Comparison of ENCODE assay signal across 30 cellular contexts in genomic region chr1:218409946-218410510, GRCh38.
DNase-seq lines count a peak whose midpoint lies in the region; ATAC-seq and TF ChIP-seq lines count a peak whose summit lies in the region.
"Had no signal": no experiment of that assay in that cellular context is flagged by ENCODE, and none has a peak within 500 bp of the region (broad histone marks: within the 10 kb centered on the region; RNA-seq: fewer than 3 reads in every experiment).

No MANE protein-coding gene starts in this region.

- H3K27me3 Mint-ChIP-seq in activated CD8-positive, alpha-beta memory T cell treated with anti-CD3 and anti-CD28 coated beads, Interleukin-2, amount 10 ng/mL, durations not matched to agents 7 days and 5 days = peaks cover 12% of the 10 kb centered on the region
- H3K27me3 Mint-ChIP-seq: activated CD4-positive, alpha-beta T cell treated with anti-CD3 and anti-CD28 coated beads, Interleukin-2, amount 10 ng/mL, durations not matched to agents 24 days and 14 days; activated naive CD4-positive, alpha-beta T cell treated with anti-CD3 and anti-CD28 coated beads, Interleukin-2, amount 50 U/mL, for 24 hours; memory B cell; naive B cell had no signal

- H2BK5ac ChIP-seq in mesenchymal stem cell (ENCODE audit: low read depth, low read length, poor library complexity, severe bottlenecking) = no peak overlapping the region

- DNase-seq in HT1080 (ENCODE audit: low read depth) (peak; percentile 64), astrocyte of the spinal cord (ENCODE audit: low read depth, low spot score) (peak; percentile 46), mesenchymal stem cell (no peak), posterior cingulate gyrus (no peak)
- DNase-seq in activated CD8-positive, alpha-beta memory T cell treated with anti-CD3 and anti-CD28 coated beads, Interleukin-2, amount 10 ng/mL, durations not matched to agents 7 days and 5 days = no peak
- DNase-seq: ACHN; activated CD4-positive, alpha-beta T cell treated with anti-CD3 and anti-CD28 coated beads, Interleukin-2, amount 10 ng/mL, durations not matched to agents 24 days and 14 days; aorta; Calu3; effector memory CD8-positive, alpha-beta T cell; H9; Kasumi-1; left cardiac atrium; naive B cell; NCI-H1105; NCI-H2081; NCI-H446 treated with DMSO at 0.1 percent for 48 hours; nucleus accumbens; SJCRH30; stimulated activated CD4-positive, alpha-beta T cell treated with anti-CD3 and anti-CD28 coated beads, Interleukin-15, amount 100 ng/mL, for 24 hours; stimulated activated CD8-positive, alpha-beta memory T cell treated with anti-CD3 and anti-CD28 coated beads, Interleukin-4, amount 100 ng/mL, for 48 hours; T-helper 17 cell had no signal

- no peak overlapping the region for H3K27ac ChIP-seq in BLaER1 treated with 17β-estradiol and CSF1 and Interleukin-3, amounts not matched to agents 10 nM and 100 nM
- peak overlapping the region; percentile 28 for H3K27ac ChIP-seq in mesenchymal stem cell (ENCODE audit: low read length, poor library complexity, severe bottlenecking)
- H3K27ac ChIP-seq: C4-2B, SJCRH30 had no signal

- H4K8ac ChIP-seq in mesenchymal stem cell (ENCODE audit: low read length) = no peak overlapping the region

- H3K4me1 ChIP-seq in BLaER1 treated with 17β-estradiol and CSF1 and Interleukin-3, amounts not matched to agents 10 nM and 100 nM = peaks cover 0 to 14% (median 10%) of the 10 kb centered on the region in 10 experiments; a peak in 11 of 20 replicates
- peaks cover 6% of the 10 kb centered on the region for H3K4me1 ChIP-seq in mesenchymal stem cell (ENCODE audit: control insufficient read depth, insufficient read depth, low read depth, low read length)
- H3K4me1 ChIP-seq: SJCRH30 had no signal

- H4K20me1 ChIP-seq in BLaER1 treated with 17β-estradiol and CSF1 and Interleukin-3, amounts not matched to agents 10 nM and 100 nM = no peaks in the 10 kb centered on the region

- peaks cover 34% of the 10 kb centered on the region for H3K79me1 ChIP-seq in mesenchymal stem cell (replicated peaks; ENCODE audit: low read length, poor library complexity, severe bottlenecking)

- no peak overlapping the region for H2BK15ac ChIP-seq in mesenchymal stem cell (ENCODE audit: low read depth, poor library complexity, severe bottlenecking)

- no peak for ATAC-seq in activated CD8-positive, alpha-beta memory T cell treated with anti-CD3 and anti-CD28 coated beads, Interleukin-2, amount 10 ng/mL, durations not matched to agents 7 days and 5 days
- no peak for ATAC-seq in HG03442 (IDR thresholded peaks at IDR 0.05; ENCODE audit: unreplicated experiment)
- ATAC-seq in activated CD4-positive, CD25-positive, alpha-beta regulatory T cell treated with anti-CD3 and anti-CD28 coated beads, Interleukin-2, amount 50 U/mL, for 24 hours = no peak
- ATAC-seq: effector memory CD8-positive, alpha-beta T cell; left cardiac atrium; T-helper 17 cell had no signal

- H2AFZ ChIP-seq in mesenchymal stem cell (ENCODE audit: low read depth, low read length) = no peak overlapping the region

- no peak overlapping the region for H3K4me3 Mint-ChIP-seq in activated CD8-positive, alpha-beta memory T cell treated with anti-CD3 and anti-CD28 coated beads, Interleukin-2, amount 10 ng/mL, durations not matched to agents 7 days and 5 days
- H3K4me3 Mint-ChIP-seq: activated CD4-positive, alpha-beta T cell treated with anti-CD3 and anti-CD28 coated beads, Interleukin-2, amount 10 ng/mL, durations not matched to agents 24 days and 14 days; activated naive CD4-positive, alpha-beta T cell treated with anti-CD3 and anti-CD28 coated beads, Interleukin-2, amount 50 U/mL, for 24 hours; activated T-helper 1 cell treated with anti-CD3 and anti-CD28 coated beads, Interleukin-12 subunit alpha, Interleukin-12 subunit beta, Interleukin-2, Interleukin-4 antibody, amounts not matched to agents 30 ng/mL and 10 ng/mL and 1 ng/mL, durations not matched to agents 14 hours and 24 hours and 36 hours; effector memory CD8-positive, alpha-beta T cell; H9; memory B cell; naive B cell; T-helper 17 cell; type B pancreatic cell had no signal

- intact Hi-C loops in posterior cingulate gyrus (cut with DNase I) = no loop called here

- no peaks in the 10 kb centered on the region for H3K27me3 ChIP-seq in BLaER1 treated with 17β-estradiol and CSF1 and Interleukin-3, amounts not matched to agents 10 nM and 100 nM
- H3K27me3 ChIP-seq in mesenchymal stem cell (ENCODE audit: control insufficient read depth in 1 of 2, insufficient read depth in 1 of 2, low read length in 2 of 2) = no peaks in the 10 kb centered on the region
- H3K27me3 ChIP-seq: SJCRH30 had no signal

- CTCF ChIA-PET in activated CD8-positive, alpha-beta memory T cell treated with anti-CD3 and anti-CD28 coated beads, Interleukin-2, amount 10 ng/mL, durations not matched to agents 7 days and 5 days (lab: Charles Lee) = no interaction called here

- no peak for TF ChIP-seq CTCF in astrocyte of the spinal cord (IDR thresholded peaks at IDR 0.05; ENCODE audit: low read depth, low read length)

- H3K36me3 ChIP-seq in BLaER1 treated with 17β-estradiol and CSF1 and Interleukin-3, amounts not matched to agents 10 nM and 100 nM = no peaks in the 10 kb centered on the region
- H3K36me3 ChIP-seq in mesenchymal stem cell (ENCODE audit: control insufficient read depth in 1 of 2, insufficient read depth in 2 of 2, low read depth in 1 of 2, low read length in 2 of 2) = peaks cover 12 to 39% of the 10 kb centered on the region in 2 experiments

- H4K91ac ChIP-seq in mesenchymal stem cell (ENCODE audit: low read length) = no peak overlapping the region

- H3K9me3 ChIP-seq in BLaER1 treated with 17β-estradiol and CSF1 and Interleukin-3, amounts not matched to agents 10 nM and 100 nM (replicated peaks in 1 of 11) = no peaks in the 10 kb centered on the region
- no peaks in the 10 kb centered on the region for H3K9me3 ChIP-seq in mesenchymal stem cell (ENCODE audit: control insufficient read depth, low read length)

- H3K23ac ChIP-seq in mesenchymal stem cell (ENCODE audit: low read length in 2 of 2) = no peak overlapping the region

- in situ Hi-C loops in astrocyte of the spinal cord (cut with HindIII; ENCODE audit: low sequenced_read_pairs) = no loop called here

- no peak overlapping the region for H3K27ac Mint-ChIP-seq in activated CD8-positive, alpha-beta memory T cell treated with anti-CD3 and anti-CD28 coated beads, Interleukin-2, amount 10 ng/mL, durations not matched to agents 7 days and 5 days
- H3K27ac Mint-ChIP-seq: activated CD4-positive, alpha-beta T cell treated with anti-CD3 and anti-CD28 coated beads, Interleukin-2, amount 10 ng/mL, durations not matched to agents 24 days and 14 days; activated naive CD4-positive, alpha-beta T cell treated with anti-CD3 and anti-CD28 coated beads, Interleukin-2, amount 50 U/mL, for 24 hours; activated T-helper 1 cell treated with anti-CD3 and anti-CD28 coated beads, Interleukin-12 subunit alpha, Interleukin-12 subunit beta, Interleukin-2, Interleukin-4 antibody, amounts not matched to agents 30 ng/mL and 10 ng/mL and 1 ng/mL, durations not matched to agents 14 hours and 24 hours and 36 hours; effector memory CD8-positive, alpha-beta T cell; H9; memory B cell; naive B cell; T-helper 17 cell; type B pancreatic cell had no signal

- H3K4me2 ChIP-seq in BLaER1 treated with 17β-estradiol and CSF1 and Interleukin-3, amounts not matched to agents 10 nM and 100 nM = peak overlapping the region in 6 of 11 experiments; percentile 9 to 36 (median 30); a peak in 8 of 22 replicates
- H3K4me2 ChIP-seq in mesenchymal stem cell (ENCODE audit: low read length, poor library complexity, severe bottlenecking) = no peak overlapping the region

- H2AK5ac ChIP-seq in mesenchymal stem cell (ENCODE audit: low read length, severe bottlenecking) = no peak overlapping the region

- no peaks in the 10 kb centered on the region for H3K4me1 Mint-ChIP-seq in activated CD8-positive, alpha-beta memory T cell treated with anti-CD3 and anti-CD28 coated beads, Interleukin-2, amount 10 ng/mL, durations not matched to agents 7 days and 5 days
- H3K4me1 Mint-ChIP-seq: activated CD4-positive, alpha-beta T cell treated with anti-CD3 and anti-CD28 coated beads, Interleukin-2, amount 10 ng/mL, durations not matched to agents 24 days and 14 days; activated naive CD4-positive, alpha-beta T cell treated with anti-CD3 and anti-CD28 coated beads, Interleukin-2, amount 50 U/mL, for 24 hours; memory B cell; T-helper 17 cell had no signal

- H2BK12ac ChIP-seq in mesenchymal stem cell (ENCODE audit: low read length in 2 of 2) = no peak overlapping the region

- H2BK120ac ChIP-seq in mesenchymal stem cell (ENCODE audit: low read depth, low read length) = no peak overlapping the region

- H3K14ac ChIP-seq in mesenchymal stem cell (ENCODE audit: low read length in 2 of 2) = no peak overlapping the region

- H3K4me3 ChIP-seq in BLaER1 treated with 17β-estradiol and CSF1 and Interleukin-3, amounts not matched to agents 10 nM and 100 nM = no peak overlapping the region
- H3K4me3 ChIP-seq in astrocyte of the spinal cord (ENCODE audit: low read depth, low read length) (no peak overlapping the region), mesenchymal stem cell (ENCODE audit: insufficient read depth in 1 of 2, low read depth in 1 of 2, low read length in 2 of 2) (no peak overlapping the region)
- H3K4me3 ChIP-seq: SJCRH30 had no signal

- H3K36me3 Mint-ChIP-seq in activated CD8-positive, alpha-beta memory T cell treated with anti-CD3 and anti-CD28 coated beads, Interleukin-2, amount 10 ng/mL, durations not matched to agents 7 days and 5 days = no peaks in the 10 kb centered on the region
- H3K36me3 Mint-ChIP-seq: activated naive CD4-positive, alpha-beta T cell treated with anti-CD3 and anti-CD28 coated beads, Interleukin-2, amount 50 U/mL, for 24 hours; memory B cell had no signal

- H3K18ac ChIP-seq in mesenchymal stem cell (ENCODE audit: low read depth in 1 of 2, low read length in 2 of 2) = no peak overlapping the region

- H3K9me3 Mint-ChIP-seq in activated CD8-positive, alpha-beta memory T cell treated with anti-CD3 and anti-CD28 coated beads, Interleukin-2, amount 10 ng/mL, durations not matched to agents 7 days and 5 days (ENCODE audit: low read depth) = no peaks in the 10 kb centered on the region
- H3K9me3 Mint-ChIP-seq: activated CD4-positive, alpha-beta T cell treated with anti-CD3 and anti-CD28 coated beads, Interleukin-2, amount 10 ng/mL, durations not matched to agents 24 days and 14 days; activated naive CD4-positive, alpha-beta T cell treated with anti-CD3 and anti-CD28 coated beads, Interleukin-2, amount 50 U/mL, for 24 hours; activated T-helper 1 cell treated with anti-CD3 and anti-CD28 coated beads, Interleukin-12 subunit alpha, Interleukin-12 subunit beta, Interleukin-2, Interleukin-4 antibody, amounts not matched to agents 30 ng/mL and 10 ng/mL and 1 ng/mL, durations not matched to agents 14 hours and 24 hours and 36 hours; effector memory CD8-positive, alpha-beta T cell; H9; memory B cell; naive B cell; type B pancreatic cell had no signal

- WGBS in mesenchymal stem cell = 84% methylated on average over 6 of the region's 8 CpGs

- no peak overlapping the region for H3K9ac ChIP-seq in BLaER1 treated with 17β-estradiol and CSF1 and Interleukin-3, amounts not matched to agents 10 nM and 100 nM
- H3K9ac ChIP-seq in mesenchymal stem cell (ENCODE audit: low read length) = no peak overlapping the region

- H3K4ac ChIP-seq in mesenchymal stem cell (ENCODE audit: low read depth in 1 of 2, low read length in 2 of 2) = no peak overlapping the region

Comparison
In these comparisons a context has a peak if more than half of its experiments do, and no peak if none do; other contexts are left out.
1. DNase-seq: peak in HT1080 (single experiment) and astrocyte of the spinal cord (single experiment); none in mesenchymal stem cell (single experiment), activated CD8-positive, alpha-beta memory T cell treated with anti-CD3 and anti-CD28 coated beads, Interleukin-2, amount 10 ng/mL, durations not matched to agents 7 days and 5 days (single experiment) and posterior cingulate gyrus (0 of 10).